In the genomic region with DNA sequence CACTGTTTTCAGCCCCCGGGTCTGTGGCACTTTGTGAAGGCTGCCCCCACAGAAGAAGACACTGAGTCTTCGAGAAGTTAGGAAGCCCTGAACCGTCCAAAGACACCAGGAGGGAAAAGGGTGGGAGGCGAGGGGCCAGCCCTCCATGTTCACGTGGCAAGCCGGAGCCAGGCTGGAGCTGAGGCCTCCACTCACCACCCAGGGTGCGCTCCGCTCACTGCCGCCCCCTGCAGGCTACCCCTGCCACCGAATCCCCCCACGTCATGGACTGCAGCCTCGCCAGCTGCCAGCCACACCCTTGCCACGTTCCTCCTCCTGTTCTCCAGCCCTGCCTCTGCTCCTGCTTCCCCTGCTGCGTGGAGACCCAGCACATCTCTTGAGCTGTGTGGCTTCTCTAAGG, we compare ENCODE assay signal across 18 cellular contexts. TPM values are rescaled to one million over a fixed set of nuclear protein-coding genes. Genes with fewer than 3 reads are reported as not detected.
DNase-seq lines count a peak whose midpoint lies in the region; ATAC-seq and TF ChIP-seq lines count a peak whose summit lies in the region.
"Had no signal": no experiment of that assay in that cellular context is flagged by ENCODE, and none has a peak within 500 bp of the region (broad histone marks: within the 10 kb centered on the region; RNA-seq: fewer than 3 reads in every experiment).

No MANE protein-coding gene starts in this region.

- H3T11ph ChIP-seq in H9 (ENCODE audit: low read length) = no peak overlapping the region

- H3K9ac ChIP-seq in H9 (ENCODE audit: extremely low read depth, insufficient read length, low read length) = no peak overlapping the region

- H3K4me1 ChIP-seq in H9 (ENCODE audit: insufficient read depth, low read length) (no peaks in the 10 kb centered on the region), Panc1 (ENCODE audit: control insufficient read depth, insufficient read depth, low read length) (no peaks in the 10 kb centered on the region), osteoblast (ENCODE audit: insufficient read depth, low read length) (no peaks in the 10 kb centered on the region)
- H3K4me1 ChIP-seq: psoas muscle had no signal

- no peaks in the 10 kb centered on the region for H3K79me1 ChIP-seq in H9 (ENCODE audit: insufficient read depth, low read depth, low read length, poor library complexity, severe bottlenecking)

- no peak overlapping the region for H2AK5ac ChIP-seq in H9 (ENCODE audit: insufficient read length, low read length)

- H2AFZ ChIP-seq in H9 (ENCODE audit: low read length) = no peak overlapping the region
- no peak overlapping the region for H2AFZ ChIP-seq in osteoblast (ENCODE audit: low read length)

- H4K8ac ChIP-seq in H9 (replicated peaks; ENCODE audit: insufficient read length, low read depth, low read length) = no peak overlapping the region

- H3K36me3 ChIP-seq in Panc1 (ENCODE audit: control insufficient read depth, insufficient read depth, low read length) (no peaks in the 10 kb centered on the region), osteoblast (ENCODE audit: insufficient read depth, low read length) (no peaks in the 10 kb centered on the region)

- no peak overlapping the region for H2BK20ac ChIP-seq in H9 (ENCODE audit: low read depth, low read length, poor library complexity, severe bottlenecking)

- POLR2A ChIA-PET in Panc1 (lab: Charles Lee) = no interaction called here

- H3K23me2 ChIP-seq in H9 (ENCODE audit: insufficient read length, low read depth, low read length, poor library complexity, severe bottlenecking) = no peaks in the 10 kb centered on the region

- no peak overlapping the region for H3K4ac ChIP-seq in H9 (ENCODE audit: low read depth, low read length)

- H3K27me3 Mint-ChIP-seq in H9 (ENCODE audit: low read depth) = peaks cover 81% of the 10 kb centered on the region

- no peak overlapping the region for H2BK15ac ChIP-seq in H9 (ENCODE audit: low read depth, low read length)

- intact Hi-C loops in Panc1 (cut with micrococcal nuclease; ENCODE audit: unreplicated experiment) = no loop called here

- CTCF ChIA-PET in Panc1 (lab: Charles Lee) = interaction anchor here (1.5 kb wide), 1 partner anchor 18 kb away, joined by 4 read pairs; no protein-coding TSS in a partner anchor

- H2BK5ac ChIP-seq in H9 (ENCODE audit: insufficient read length, low read length) = no peak overlapping the region

- H3K9me3 ChIP-seq in H9 (ENCODE audit: control insufficient read depth, low read depth, low read length) (no peaks in the 10 kb centered on the region), Panc1 (ENCODE audit: control insufficient read depth, insufficient read depth, low read depth, low read length) (no peaks in the 10 kb centered on the region), osteoblast (ENCODE audit: low read depth, low read length) (no peaks in the 10 kb centered on the region)
- H3K9me3 ChIP-seq: mucosa of descending colon, psoas muscle had no signal

- H3K23ac ChIP-seq in H9 (ENCODE audit: insufficient read length, low read depth, low read length) = no peak overlapping the region

- no peaks in the 10 kb centered on the region for H4K20me1 ChIP-seq in H9 (ENCODE audit: control insufficient read depth, insufficient read depth, insufficient read length)
- H4K20me1 ChIP-seq in osteoblast (ENCODE audit: insufficient read depth, low read length) = no peaks in the 10 kb centered on the region

- DNase-seq in activated T-cell treated with anti-CD3 and anti-CD28 coated beads for 48 hours (ENCODE audit: low read depth) = peak; percentile 37
- DNase-seq in activated T-cell treated with anti-CD3 and anti-CD28 coated beads for 4 hours = no peak
- no peak for DNase-seq in H9
- DNase-seq in Panc1 (ENCODE audit: low read depth, low spot score) = no peak
- DNase-seq in osteoblast (ENCODE audit: insufficient read length, low spot score, missing footprints) = peak; percentile 81
- DNase-seq in NCI-H1436 (lab: John Stamatoyannopoulos, UW) = no peak
- no peak for DNase-seq in C1 segment of cervical spinal cord (lab: John Stamatoyannopoulos, UW)
- DNase-seq: activated B cell treated with CpG ODN at 0.5 μM for 24 hours; effector CD8-positive, alpha-beta T cell; foreskin melanocyte; IMR-90; NCI-H187; NCI-H526 had no signal

- H3K79me2 ChIP-seq in H9 (ENCODE audit: insufficient read depth, low read length) (no peaks in the 10 kb centered on the region), osteoblast (ENCODE audit: insufficient read depth, low read length) (no peaks in the 10 kb centered on the region)

- H3K4me3 ChIP-seq in Panc1 (ENCODE audit: low read depth in 2 of 2, low read length in 2 of 2) (no peak overlapping the region), osteoblast (ENCODE audit: insufficient read depth, low read length) (no peak overlapping the region)
- H3K4me3 ChIP-seq: mucosa of descending colon, psoas muscle had no signal

- TF ChIP-seq CTCF in H9 (conservative IDR thresholded peaks at IDR 0.05) (peak; percentile 64), Panc1 (IDR thresholded peaks at IDR 0.05) (no peak; the same call in 1 of the 2 replicates), osteoblast (IDR thresholded peaks at IDR 0.05; ENCODE audit: extremely low read depth, low read depth, low read length) (no peak)

- WGBS in H9 (ENCODE audit: extremely low coverage, insufficient read length, low lambda C conversion rate) = no CpG with 5 or more reads among the region's 14 CpGs

- H3K27me3 ChIP-seq in H9 (ENCODE audit: insufficient read depth, low read length) (no peaks in the 10 kb centered on the region), Panc1 (ENCODE audit: control insufficient read depth, insufficient read depth, low read length) (peaks cover 5% of the 10 kb centered on the region), osteoblast (ENCODE audit: insufficient read depth, low read length) (peaks cover 3% of the 10 kb centered on the region)

- H3K4me2 ChIP-seq in H9 (ENCODE audit: insufficient read depth, insufficient read length, low read length) (no peak overlapping the region), osteoblast (ENCODE audit: insufficient read depth, low read length) (no peak overlapping the region)

- no peaks in the 10 kb centered on the region for H3K4me1 Mint-ChIP-seq in H9
- H3K4me1 Mint-ChIP-seq: activated B cell treated with CpG ODN at 0.5 μM for 24 hours; activated T-helper 17 cell treated with anti-CD3 and anti-CD28 coated beads, Interleukin-2, amount 50 U/mL, for 72 hours; stimulated activated effector memory CD8-positive, alpha-beta T cell treated with anti-CD3 and anti-CD28 coated beads, Interleukin-12 subunit alpha, Interleukin-12 subunit beta, amount 100 ng/mL, for 72 hours had no signal

- H3K4me3 Mint-ChIP-seq in H9 = no peak overlapping the region
- H3K4me3 Mint-ChIP-seq: activated B cell treated with CpG ODN at 0.5 μM for 24 hours; activated T-helper 17 cell treated with anti-CD3 and anti-CD28 coated beads, Interleukin-2, amount 50 U/mL, for 72 hours; stimulated activated effector memory CD8-positive, alpha-beta T cell treated with anti-CD3 and anti-CD28 coated beads, Interleukin-12 subunit alpha, Interleukin-12 subunit beta, amount 100 ng/mL, for 72 hours had no signal

- peaks cover 0 to 9% (median 0%) of the 10 kb centered on the region in 3 experiments; a peak in 2 of 7 replicates for H3K36me3 Mint-ChIP-seq in H9 (ENCODE audit: insufficient read depth in 1 of 3, low read depth in 3 of 3)
- H3K36me3 Mint-ChIP-seq: stimulated activated effector memory CD8-positive, alpha-beta T cell treated with anti-CD3 and anti-CD28 coated beads, Interleukin-12 subunit alpha, Interleukin-12 subunit beta, amount 100 ng/mL, for 72 hours had no signal

- no peak overlapping the region for H3K18ac ChIP-seq in H9 (ENCODE audit: insufficient read length, low read depth, low read length)

- H3K27ac ChIP-seq in H9 (ENCODE audit: insufficient read length, low read depth, low read length) (no peak overlapping the region), Panc1 (ENCODE audit: low read length) (no peak overlapping the region), osteoblast (ENCODE audit: low read depth, low read length) (no peak overlapping the region)
- H3K27ac ChIP-seq: psoas muscle had no signal

- ATAC-seq in Panc1 (peak; percentile 78), HG02759 (IDR thresholded peaks at IDR 0.05; ENCODE audit: unreplicated experiment) (no peak)
- ATAC-seq: activated T-helper 17 cell treated with anti-CD3 and anti-CD28 coated beads, Interleukin-2, amount 50 U/mL, for 72 hours; mucosa of descending colon; psoas muscle; stimulated activated effector memory CD8-positive, alpha-beta T cell treated with anti-CD3 and anti-CD28 coated beads, Interleukin-12 subunit alpha, Interleukin-12 subunit beta, amount 100 ng/mL, for 72 hours had no signal

- no peak overlapping the region for H3K56ac ChIP-seq in H9 (ENCODE audit: insufficient read length, low read depth, low read length)

- H4K5ac ChIP-seq in H9 (ENCODE audit: insufficient read length, low read depth, low read length) = no peak overlapping the region

- H4K91ac ChIP-seq in H9 (ENCODE audit: insufficient read length, low read depth, low read length) = no peak overlapping the region

- H3K9me3 Mint-ChIP-seq in H9 = peaks cover 9 to 13% of the 10 kb centered on the region in 2 experiments; a peak in 4 of 5 replicates
- H3K9me3 Mint-ChIP-seq: activated B cell treated with CpG ODN at 0.5 μM for 24 hours; activated T-helper 17 cell treated with anti-CD3 and anti-CD28 coated beads, Interleukin-2, amount 50 U/mL, for 72 hours; stimulated activated effector memory CD8-positive, alpha-beta T cell treated with anti-CD3 and anti-CD28 coated beads, Interleukin-12 subunit alpha, Interleukin-12 subunit beta, amount 100 ng/mL, for 72 hours had no signal

- H2BK120ac ChIP-seq in H9 (ENCODE audit: low read depth, low read length, poor library complexity, severe bottlenecking) = no peak overlapping the region

- no peak overlapping the region for H2BK12ac ChIP-seq in H9 (ENCODE audit: insufficient read length, low read depth, low read length)

- H3K27ac Mint-ChIP-seq in H9 = no peak overlapping the region; a peak in 1 of 7 replicates
- H3K27ac Mint-ChIP-seq: activated B cell treated with CpG ODN at 0.5 μM for 24 hours; activated T-helper 17 cell treated with anti-CD3 and anti-CD28 coated beads, Interleukin-2, amount 50 U/mL, for 72 hours; stimulated activated effector memory CD8-positive, alpha-beta T cell treated with anti-CD3 and anti-CD28 coated beads, Interleukin-12 subunit alpha, Interleukin-12 subunit beta, amount 100 ng/mL, for 72 hours had no signal

- no TSS peak for BruUV-seq in Panc1 (replicated peaks; lab: Mats Ljungman, UMichigan)

- in situ Hi-C loops in Panc1 (cut with HindIII; ENCODE audit: low pct_unique_long_range_greater_than_20kb, low sequenced_read_pairs) = no loop called here

- H3K14ac ChIP-seq in H9 (ENCODE audit: insufficient read depth, low read length) = no peak overlapping the region

RNA-seq across cellular contexts. Expression of gene EN2, which starts 59.0 kb away (rescaled TPM):
- 0.07 and 0.15 TPM in 2 replicates for total RNA-seq in H9 (2021)
- total RNA-seq in Panc1 (2021; ENCODE audit: unreplicated experiment) = 1.5 TPM
- 1.4 TPM for polyA plus RNA-seq in Panc1 (2012; ENCODE audit: insufficient read length)
- total RNA-seq in osteoblast = under 0.01 TPM in 1 of 2 replicates, not detected in the other
- total RNA-seq: activated B cell treated with CpG ODN at 0.5 μM for 24 hours; activated T-helper 17 cell treated with anti-CD3 and anti-CD28 coated beads, Interleukin-2, amount 50 U/mL, for 72 hours; IMR-90; mucosa of descending colon had no signal
- polyA plus RNA-seq: IMR-90 had no signal

Comparison
In these comparisons a context has a peak if more than half of its experiments do, and no peak if none do; other contexts are left out.
1. DNase-seq: peak in activated T-cell treated with anti-CD3 and anti-CD28 coated beads for 48 hours (single experiment) and osteoblast (single experiment); none in activated T-cell treated with anti-CD3 and anti-CD28 coated beads for 4 hours (single experiment), H9 (single experiment), Panc1 (single experiment), NCI-H1436 (single experiment) and C1 segment of cervical spinal cord (0 of 14).